ENCODE assay signal across 9 cellular contexts in the genomic region with DNA sequence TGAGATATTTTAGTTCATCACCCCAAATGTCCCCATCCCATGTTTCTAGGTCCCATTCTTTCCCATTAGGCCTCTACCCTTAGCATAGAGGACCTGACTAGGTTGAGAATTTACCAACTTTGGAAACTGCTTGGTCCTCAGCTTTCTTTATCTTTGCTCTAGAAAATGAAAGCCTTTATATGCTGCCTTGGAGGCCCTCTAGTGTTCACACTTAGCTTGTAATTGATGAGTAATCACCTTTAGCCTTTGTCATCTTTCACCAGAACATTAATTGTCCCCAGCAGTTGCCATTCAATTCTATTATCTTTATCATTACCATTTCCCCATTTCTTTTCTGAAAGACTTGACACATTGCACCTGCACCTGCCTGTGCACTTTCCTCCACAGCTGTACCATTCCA.
DNase-seq lines count a peak whose midpoint lies in the region; ATAC-seq and TF ChIP-seq lines count a peak whose summit lies in the region.
"Had no signal": no experiment of that assay in that cellular context is flagged by ENCODE, and none has a peak within 500 bp of the region (broad histone marks: within the 10 kb centered on the region; RNA-seq: fewer than 3 reads in every experiment).

No MANE protein-coding gene starts in this region.

- in situ Hi-C loops in SK-MEL-5 (cut with HindIII; ENCODE audit: low pct_unique_long_range_greater_than_20kb, low sequenced_read_pairs): no loop called here

- H3K36me3 Mint-ChIP-seq in T-helper 17 cell (ENCODE audit: low read depth): no peaks in the 10 kb centered on the region

- peak; percentile 29 to 65 (median 51); a peak in 4 of 6 replicates for TF ChIP-seq CTCF in HCT116 (IDR thresholded peaks at IDR 0.05 in 2 of 3, conservative IDR thresholded peaks at IDR 0.05 in 1 of 3; ENCODE audit: borderline replicate concordance in 1 of 3, insufficient read depth in 1 of 3, low read depth in 2 of 3, low read length in 2 of 3)
- TF ChIP-seq CTCF in tibial artery (IDR thresholded peaks at IDR 0.05): peak in 1 of 2 experiments; percentile 21

- no peak overlapping the region for H2AFZ ChIP-seq in HCT116 (ENCODE audit: low read depth, low read length, poor library complexity, severe bottlenecking)

- H3K27me3 Mint-ChIP-seq in T-helper 17 cell: peaks cover 14% of the 10 kb centered on the region
- H3K27me3 Mint-ChIP-seq: effector memory CD8-positive, alpha-beta T cell had no signal

- no TSS peak for BruUV-seq in HCT116 (replicated peaks; lab: Mats Ljungman, UMichigan)

- H3K27me3 ChIP-seq in HCT116 (ENCODE audit: insufficient read depth, low read length) (no peaks in the 10 kb centered on the region), tibial artery (no peaks in the 10 kb centered on the region)

- H3K9ac ChIP-seq in HCT116 (ENCODE audit: low read length): no peak overlapping the region

- POLR2A ChIA-PET in HCT116 (lab: Charles Lee): no interaction called here

- H4K20me1 ChIP-seq in HCT116 (ENCODE audit: insufficient read depth): no peaks in the 10 kb centered on the region

- H3K27ac ChIP-seq in HCT116 (ENCODE audit: low read depth, low read length) (no peak overlapping the region), tibial artery (no peak overlapping the region)

- no peak overlapping the region for H3K27ac Mint-ChIP-seq in T-helper 17 cell
- H3K27ac Mint-ChIP-seq: effector memory CD8-positive, alpha-beta T cell had no signal

- peak; percentile 64 for TF ChIP-seq RAD21 in HCT116 (IDR thresholded peaks at IDR 0.05; ENCODE audit: low read depth)

- DNase-seq in DMS53 (lab: John Stamatoyannopoulos, UW) (peak; percentile 67), HCT116 (ENCODE audit: low read depth, low spot score) (peak; percentile 13), SK-MEL-5 (ENCODE audit: low read depth, low spot score) (peak; percentile 29), inferior parietal cortex (ENCODE audit: extremely low spot score) (peak; percentile 9), T-helper 17 cell (no peak), posterior cingulate gyrus (no peak), tibial artery (no peak)

- no peaks in the 10 kb centered on the region for H3K79me2 ChIP-seq in HCT116 (ENCODE audit: insufficient read depth, low read length)

- no peak overlapping the region for H3K4me2 ChIP-seq in HCT116 (ENCODE audit: low read length)

- no peaks in the 10 kb centered on the region for H3K9me3 ChIP-seq in HCT116 (ENCODE audit: control insufficient read depth in 1 of 2, insufficient read depth in 1 of 2, low read depth in 1 of 2, low read length in 2 of 2)
- no peaks in the 10 kb centered on the region for H3K9me3 ChIP-seq in T-helper 17 cell (ENCODE audit: control insufficient read depth, low read length, poor library complexity, severe bottlenecking)
- no peaks in the 10 kb centered on the region for H3K9me3 ChIP-seq in tibial artery

- no peak for TF ChIP-seq POLR2A in HCT116 (IDR thresholded peaks at IDR 0.05; ENCODE audit: borderline replicate concordance, extremely low read depth, insufficient read depth, insufficient read length)

- H3K4me1 ChIP-seq in HCT116 (ENCODE audit: control insufficient read depth in 1 of 2, insufficient read depth in 2 of 2, low read length in 2 of 2) (no peaks in the 10 kb centered on the region), tibial artery (no peaks in the 10 kb centered on the region)

- CTCF ChIA-PET in HCT116 (lab: Charles Lee): interaction anchor here (0.9 to 1.2 kb wide), 5 partner anchors 18 to 1047 kb away, joined by 3 to 6 read pairs (median 3); no protein-coding TSS in a partner anchor

- H3K4me3 ChIP-seq in HCT116 (replicated peaks in 1 of 2; ENCODE audit: low read depth in 1 of 2, low read length in 2 of 2) (no peak overlapping the region), tibial artery (no peak overlapping the region)

- intact Hi-C loops in HCT116 (cut with micrococcal nuclease): no loop called here
- intact Hi-C loops in posterior cingulate gyrus (cut with DNase I): no loop called here
- intact Hi-C loops in tibial artery (cut with DNase I; ENCODE audit: low total_unique reads): no loop called here

- H3K4me3 Mint-ChIP-seq in T-helper 17 cell: no peak overlapping the region
- H3K4me3 Mint-ChIP-seq: effector memory CD8-positive, alpha-beta T cell had no signal

- RAD21 ChIA-PET in HCT116 (lab: Charles Lee; ENCODE audit: low non-redundant PET in 1 of 2, low total read pairs in 2 of 2, uncharacterized antibody in 2 of 2, unreplicated experiment in 2 of 2): no interaction called here

- H3K36me3 ChIP-seq in HCT116 (ENCODE audit: control insufficient read depth in 1 of 2, insufficient read depth in 2 of 2, low read length in 2 of 2) (no peaks in the 10 kb centered on the region), tibial artery (no peaks in the 10 kb centered on the region)

- no peaks in the 10 kb centered on the region for H3K9me2 ChIP-seq in HCT116 (ENCODE audit: insufficient read depth)

- no peaks in the 10 kb centered on the region for H3K4me1 Mint-ChIP-seq in T-helper 17 cell

- ATAC-seq in HCT116 (peak; percentile 74), T-helper 17 cell (no peak), HG02642 (IDR thresholded peaks at IDR 0.05; ENCODE audit: poor library complexity, unreplicated experiment) (no peak)
- ATAC-seq: effector memory CD8-positive, alpha-beta T cell had no signal

TF ChIP-seq in HCT116, 20 proteins besides CTCF, POLR2A, EP300 and RAD21:
- TF ChIP-seq JUND (IDR thresholded peaks at IDR 0.05) (no peak), SRF (IDR thresholded peaks at IDR 0.05; ENCODE audit: low read depth) (no peak), CEBPB (IDR thresholded peaks at IDR 0.05; ENCODE audit: low read depth) (no peak), SP1 (IDR thresholded peaks at IDR 0.05; ENCODE audit: low read depth) (no peak), EZH2 (IDR thresholded peaks at IDR 0.05) (no peak), EZH2phosphoT487 (IDR thresholded peaks at IDR 0.05; ENCODE audit: borderline replicate concordance) (no peak), POLR2AphosphoS5 (IDR thresholded peaks at IDR 0.05; ENCODE audit: low read depth, low read length) (no peak), ZNF274 (IDR thresholded peaks at IDR 0.05; ENCODE audit: low read depth, low read length) (no peak), CBX3 (IDR thresholded peaks at IDR 0.05; ENCODE audit: low read depth) (no peak), EGR1 (IDR thresholded peaks at IDR 0.05; ENCODE audit: low read depth) (no peak)
- TF ChIP-seq, protein P1, sequence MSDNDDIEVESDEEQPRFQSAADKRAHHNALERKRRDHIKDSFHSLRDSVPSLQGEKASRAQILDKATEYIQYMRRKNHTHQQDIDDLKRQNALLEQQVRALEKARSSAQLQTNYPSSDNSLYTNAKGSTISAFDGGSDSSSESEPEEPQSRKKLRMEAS (IDR thresholded peaks at IDR 0.05): no peak
- TF ChIP-seq, protein P2, sequence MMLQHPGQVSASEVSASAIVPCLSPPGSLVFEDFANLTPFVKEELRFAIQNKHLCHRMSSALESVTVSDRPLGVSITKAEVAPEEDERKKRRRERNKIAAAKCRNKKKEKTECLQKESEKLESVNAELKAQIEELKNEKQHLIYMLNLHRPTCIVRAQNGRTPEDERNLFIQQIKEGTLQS (IDR thresholded peaks at IDR 0.05): no peak

Comparison
In these comparisons a context has a peak if more than half of its experiments do, and no peak if none do; other contexts are left out.
1. DNase-seq: peak in DMS53 (single experiment), HCT116 (single experiment), SK-MEL-5 (single experiment) and inferior parietal cortex (single experiment); none in T-helper 17 cell (0 of 3), posterior cingulate gyrus (0 of 10) and tibial artery (0 of 2).